In the genomic region with DNA sequence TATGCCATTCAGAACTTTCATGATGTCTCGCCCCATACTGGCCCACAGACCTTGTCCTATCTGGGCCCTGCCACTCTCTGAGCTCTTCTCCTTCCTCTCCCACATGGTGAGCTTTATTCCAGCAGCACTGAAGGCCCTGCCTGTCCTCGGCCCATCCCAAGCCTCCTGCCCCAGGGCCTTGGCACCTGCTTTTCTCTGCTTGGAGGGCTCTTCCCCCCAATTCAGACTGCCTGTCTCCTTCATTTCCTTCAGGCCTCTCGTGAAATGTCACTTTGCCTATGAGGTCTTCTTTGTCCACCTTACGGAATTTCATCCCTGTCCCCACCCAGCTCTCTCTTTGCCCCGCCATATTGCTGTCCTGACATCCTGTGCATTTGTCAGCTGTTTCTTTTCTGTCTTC, we compare ENCODE assay signal across 28 cellular contexts.
"Had no signal": no experiment of that assay in that cellular context is flagged by ENCODE, and none has a peak within 500 bp of the region (broad histone marks: within the 10 kb centered on the region; RNA-seq: fewer than 3 reads in every experiment).

No MANE protein-coding gene starts in this region.

- ATAC-seq: effector memory CD8-positive, alpha-beta T cell; esophagus mucosa; foreskin keratinocyte; gastrocnemius medialis; gastroesophageal sphincter; heart left ventricle; heart right ventricle had no signal

- H3K4me1 ChIP-seq: colonic mucosa, esophagus muscularis mucosa, esophagus squamous epithelium, gastrocnemius medialis, gastroesophageal sphincter, heart left ventricle, heart right ventricle had no signal

- H3K9me3 ChIP-seq: colonic mucosa, esophagus muscularis mucosa, esophagus squamous epithelium, gastrocnemius medialis, gastroesophageal sphincter, heart left ventricle, heart right ventricle had no signal

- H3K27me3 ChIP-seq: colonic mucosa, esophagus muscularis mucosa, heart left ventricle had no signal

- FAIRE-seq: colon, endometrium, endothelial cell of umbilical vein, frontal cortex had no signal

- DNase-seq: colonic mucosa; cortex of kidney; dermis blood vessel endothelial cell; dorsolateral prefrontal cortex; effector CD4-positive, alpha-beta T cell; effector CD8-positive, alpha-beta T cell; effector memory CD4-positive, alpha-beta T cell; effector memory CD8-positive, alpha-beta T cell; endodermal cell; erythroblast; esophagus squamous epithelium; foreskin fibroblast; foreskin keratinocyte; foreskin melanocyte; gastrocnemius medialis; glutamatergic neuron; head of caudate nucleus; heart left ventricle; heart right ventricle had no signal

- H3K36me3 ChIP-seq: colonic mucosa, esophagus muscularis mucosa, esophagus squamous epithelium, gastrocnemius medialis, gastroesophageal sphincter, heart left ventricle, heart right ventricle had no signal

- H3K27ac ChIP-seq: colonic mucosa, coronary artery, dorsolateral prefrontal cortex, epithelial cell of prostate, esophagus muscularis mucosa, esophagus squamous epithelium, foreskin keratinocyte, gastrocnemius medialis, gastroesophageal sphincter, heart left ventricle, heart right ventricle had no signal

- H3K4me3 ChIP-seq: colonic mucosa, coronary artery, dorsolateral prefrontal cortex, esophagus muscularis mucosa, esophagus squamous epithelium, gastrocnemius medialis, gastroesophageal sphincter, heart left ventricle, heart right ventricle had no signal
